8 cellular contexts compared by ENCODE assay signal in genomic region chr5:41925555-41925946, GRCh38. TPM values are rescaled to one million over a fixed set of nuclear protein-coding genes. Genes with fewer than 3 reads are reported as not detected.
DNase-seq lines count a peak whose midpoint lies in the region; ATAC-seq and TF ChIP-seq lines count a peak whose summit lies in the region.

No MANE protein-coding gene starts in this region.

- no peak for TF ChIP-seq CTCF in activated CD8-positive, alpha-beta T cell treated with anti-CD3 and anti-CD28 coated beads for 36 hours (IDR thresholded peaks at IDR 0.05)
- TF ChIP-seq CTCF in fibroblast of pulmonary artery (IDR thresholded peaks at IDR 0.05; ENCODE audit: low read length, missing control alignments) (no peak), nephron (IDR thresholded peaks at IDR 0.05; ENCODE audit: unreplicated experiment in 3 of 3) (no peak)

- no peaks in the 10 kb centered on the region for H3K9me3 Mint-ChIP-seq in activated CD8-positive, alpha-beta T cell treated with anti-CD3 and anti-CD28 coated beads for 36 hours
- H3K9me3 Mint-ChIP-seq in nephron, result no peaks in the 10 kb centered on the region

- H3K36me3 Mint-ChIP-seq in activated CD8-positive, alpha-beta T cell treated with anti-CD3 and anti-CD28 coated beads for 36 hours (ENCODE audit: low read depth), result peaks cover 9% of the 10 kb centered on the region
- H3K36me3 Mint-ChIP-seq in nephron (ENCODE audit: low read depth), result peaks cover 18% of the 10 kb centered on the region

- peak overlapping the region; percentile 93 for H3K27ac Mint-ChIP-seq in activated CD8-positive, alpha-beta T cell treated with anti-CD3 and anti-CD28 coated beads for 36 hours
- no peak overlapping the region for H3K27ac Mint-ChIP-seq in nephron

- DNase-seq in G401 (ENCODE audit: low spot score), result peak; percentile 48
- DNase-seq in Jurkat, Clone E6-1 (ENCODE audit: low read depth, low spot score), result no peak
- DNase-seq in activated CD8-positive, alpha-beta T cell treated with anti-CD3 and anti-CD28 coated beads for 36 hours, result peak; percentile 40
- peak; percentile 49 for DNase-seq in fibroblast of pulmonary artery (ENCODE audit: low read depth)
- no peak for DNase-seq in RPMI8226
- DNase-seq in COLO829 (ENCODE audit: low spot score), result no peak

- intact Hi-C loops in activated CD8-positive, alpha-beta T cell treated with anti-CD3 and anti-CD28 coated beads for 36 hours (cut with micrococcal nuclease), result loop anchor here (2.0 to 5.0 kb wide), 2 partner anchors 21 to 68 kb away; partner anchors contain the start of gene RIMOC1

- no peaks in the 10 kb centered on the region for H3K27me3 Mint-ChIP-seq in activated CD8-positive, alpha-beta T cell treated with anti-CD3 and anti-CD28 coated beads for 36 hours
- no peaks in the 10 kb centered on the region for H3K27me3 Mint-ChIP-seq in nephron (ENCODE audit: low read depth)

- POLR2A ChIA-PET in activated CD8-positive, alpha-beta T cell treated with anti-CD3 and anti-CD28 coated beads for 36 hours (lab: Charles Lee), result interaction anchor here (0.6 to 1.8 kb wide), 8 partner anchors 9 to 81 kb away, joined by 3 to 23 read pairs (median 4); partner anchors contain the start of gene RIMOC1

- ATAC-seq in GM21526 (IDR thresholded peaks at IDR 0.05; ENCODE audit: low FRiP score, unreplicated experiment), result peak; percentile 33
- peak; percentile 21 for ATAC-seq in activated CD8-positive, alpha-beta T cell treated with anti-CD3 and anti-CD28 coated beads for 36 hours

- CTCF ChIA-PET in activated CD8-positive, alpha-beta T cell treated with anti-CD3 and anti-CD28 coated beads for 36 hours (lab: Charles Lee), result interaction anchor here (1.0 to 1.7 kb wide), 2 partner anchors 16 to 59 kb away, joined by 3 to 5 read pairs; no protein-coding TSS in a partner anchor

- peak overlapping the region; percentile 72 for H3K4me3 Mint-ChIP-seq in activated CD8-positive, alpha-beta T cell treated with anti-CD3 and anti-CD28 coated beads for 36 hours
- peak overlapping the region; percentile 60 to 86 (median 76) for H3K4me3 Mint-ChIP-seq in nephron

- in situ Hi-C loops in G401 (cut with HindIII; ENCODE audit: low sequenced_read_pairs), result no loop called here

- peak overlapping the region; percentile 82 for H3K4me3 ChIP-seq in Jurkat, Clone E6-1 (ENCODE audit: low read length)
- H3K4me3 ChIP-seq in fibroblast of pulmonary artery (replicated peaks; ENCODE audit: low read depth, low read length), result peak overlapping the region; percentile 69

- H3K4me1 Mint-ChIP-seq in activated CD8-positive, alpha-beta T cell treated with anti-CD3 and anti-CD28 coated beads for 36 hours (ENCODE audit: low read depth), result peaks cover 11% of the 10 kb centered on the region
- H3K4me1 Mint-ChIP-seq in nephron, result peaks cover 5% of the 10 kb centered on the region

RNA-seq across cellular contexts. Expression of gene FBXO4, which starts 0.5 kb away (rescaled TPM):
- 9.8 and 19.5 TPM in 2 replicates for total RNA-seq in G401 (2014; rRNA removed; shearing (Covaris generic))
- 20.4 TPM for polyA plus RNA-seq in Jurkat, Clone E6-1 (2012; ENCODE audit: insufficient read depth, insufficient read length)
- 10 to 100 TPM; 18.5 to 21.0 TPM for total RNA-seq in activated CD8-positive, alpha-beta T cell treated with anti-CD3 and anti-CD28 coated beads for 36 hours

RNA-seq across cellular contexts. Expression of gene RIMOC1, which starts 21.4 kb away (rescaled TPM):
- total RNA-seq in G401 (2014; rRNA removed; shearing (Covaris generic)), result 5.4 and 9.4 TPM in 2 replicates
- polyA plus RNA-seq in Jurkat, Clone E6-1 (2012; ENCODE audit: insufficient read depth, insufficient read length), result 4.8 TPM
- total RNA-seq in activated CD8-positive, alpha-beta T cell treated with anti-CD3 and anti-CD28 coated beads for 36 hours, result 10 to 100 TPM; 19.5 to 19.8 TPM

RNA-seq across cellular contexts. Expression of gene OXCT1, which starts 55.3 kb away (rescaled TPM):
- 4.0 and 9.6 TPM in 2 replicates for total RNA-seq in G401 (2014; rRNA removed; shearing (Covaris generic))
- polyA plus RNA-seq in Jurkat, Clone E6-1 (2012; ENCODE audit: insufficient read depth, insufficient read length), result 80.2 TPM
- total RNA-seq in activated CD8-positive, alpha-beta T cell treated with anti-CD3 and anti-CD28 coated beads for 36 hours, result 10 to 100 TPM; 65.0 to 70.5 TPM

Comparison
In these comparisons a context has a peak if more than half of its experiments do, and no peak if none do; other contexts are left out.
1. DNase-seq: peak in G401 (single experiment), activated CD8-positive, alpha-beta T cell treated with anti-CD3 and anti-CD28 coated beads for 36 hours (single experiment) and fibroblast of pulmonary artery (single experiment); none in Jurkat, Clone E6-1 (single experiment), RPMI8226 (single experiment) and COLO829 (single experiment).